Comparison of ENCODE assay signal across 20 cellular contexts in the genomic region with DNA sequence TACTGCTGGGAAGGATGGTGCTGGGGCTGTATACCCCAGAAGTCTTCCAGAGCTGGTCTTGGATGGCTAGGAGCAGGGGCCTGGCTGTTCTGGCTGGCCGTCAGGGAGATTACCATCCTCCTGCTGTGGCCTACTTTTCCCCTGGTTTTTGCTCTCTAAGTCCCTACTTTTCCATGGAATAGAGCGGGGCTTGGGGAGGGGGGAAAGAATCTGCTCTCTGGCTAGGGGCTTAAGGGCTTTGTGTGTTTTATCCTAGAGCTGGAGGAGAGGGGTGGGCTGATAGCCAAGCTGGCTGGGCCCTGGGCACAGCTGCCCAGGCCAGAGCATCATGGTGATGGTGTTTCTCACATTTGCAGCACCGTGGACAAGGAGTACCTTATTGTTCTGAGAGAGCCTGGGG. TPM values are rescaled to one million over a fixed set of nuclear protein-coding genes. Genes with fewer than 3 reads are reported as not detected.
DNase-seq lines count a peak whose midpoint lies in the region; ATAC-seq and TF ChIP-seq lines count a peak whose summit lies in the region.
"Had no signal": no experiment of that assay in that cellular context is flagged by ENCODE, and none has a peak within 500 bp of the region (broad histone marks: within the 10 kb centered on the region; RNA-seq: fewer than 3 reads in every experiment).

No MANE protein-coding gene starts in this region.

- no peak for TF ChIP-seq CTCF in WERI-Rb-1 (IDR thresholded peaks at IDR 0.05; ENCODE audit: low read depth, low read length)

- peak overlapping the region; percentile 12 for H3K27ac Mint-ChIP-seq in activated T-helper 1 cell treated with anti-CD3 and anti-CD28 coated beads, Interleukin-12 subunit alpha, Interleukin-12 subunit beta, Interleukin-2, Interleukin-4 antibody, amounts not matched to agents 30 ng/mL and 10 ng/mL and 1 ng/mL, durations not matched to agents 14 hours and 24 hours and 36 hours
- peak overlapping the region; percentile 37 for H3K27ac Mint-ChIP-seq in stimulated activated effector memory CD8-positive, alpha-beta T cell treated with anti-CD3 and anti-CD28 coated beads, Interleukin-12 subunit alpha, Interleukin-12 subunit beta, amount 100 ng/mL, for 72 hours

- H3K9me3 ChIP-seq in WERI-Rb-1 (ENCODE audit: severe bottlenecking) = no peaks in the 10 kb centered on the region
- no peaks in the 10 kb centered on the region for H3K9me3 ChIP-seq in ectodermal cell (ENCODE audit: control insufficient read depth, low read length)

- WGBS in ectodermal cell, 2 experiments = 66 to 77% methylated on average over 3 of the region's 3 CpGs

- peak overlapping the region; percentile 83 for H3K27ac ChIP-seq in WERI-Rb-1
- H3K27ac ChIP-seq in ectodermal cell (ENCODE audit: insufficient read depth, low read depth, low read length, poor library complexity, severe bottlenecking) = peak overlapping the region; percentile 32
- H3K27ac ChIP-seq: GM23248 had no signal

- H3K36me3 ChIP-seq in WERI-Rb-1 (peaks cover 13% of the 10 kb centered on the region), ectodermal cell (ENCODE audit: control insufficient read depth, insufficient read depth, low read length) (no peaks in the 10 kb centered on the region)

- H3K36me3 Mint-ChIP-seq in activated T-helper 1 cell treated with anti-CD3 and anti-CD28 coated beads, Interleukin-12 subunit alpha, Interleukin-12 subunit beta, Interleukin-2, Interleukin-4 antibody, amounts not matched to agents 30 ng/mL and 10 ng/mL and 1 ng/mL, durations not matched to agents 14 hours and 24 hours and 36 hours (ENCODE audit: low read depth) = peaks cover 13% of the 10 kb centered on the region
- H3K36me3 Mint-ChIP-seq in stimulated activated effector memory CD8-positive, alpha-beta T cell treated with anti-CD3 and anti-CD28 coated beads, Interleukin-12 subunit alpha, Interleukin-12 subunit beta, amount 100 ng/mL, for 72 hours = peaks cover 21% of the 10 kb centered on the region

- H3K4me3 ChIP-seq in WERI-Rb-1 (ENCODE audit: low read depth, low read length) (no peak overlapping the region), ectodermal cell (ENCODE audit: insufficient read depth, low read depth, low read length) (no peak overlapping the region)
- H3K4me3 ChIP-seq: GM23248 had no signal

- no peaks in the 10 kb centered on the region for H3K27me3 ChIP-seq in WERI-Rb-1 (ENCODE audit: insufficient read depth, low read depth, severe bottlenecking)
- H3K27me3 ChIP-seq in ectodermal cell (ENCODE audit: control insufficient read depth, insufficient read depth, low read length, poor library complexity, severe bottlenecking) = no peaks in the 10 kb centered on the region

- H3K9me3 Mint-ChIP-seq in activated T-helper 1 cell treated with anti-CD3 and anti-CD28 coated beads, Interleukin-12 subunit alpha, Interleukin-12 subunit beta, Interleukin-2, Interleukin-4 antibody, amounts not matched to agents 30 ng/mL and 10 ng/mL and 1 ng/mL, durations not matched to agents 14 hours and 24 hours and 36 hours = no peaks in the 10 kb centered on the region
- H3K9me3 Mint-ChIP-seq in stimulated activated effector memory CD8-positive, alpha-beta T cell treated with anti-CD3 and anti-CD28 coated beads, Interleukin-12 subunit alpha, Interleukin-12 subunit beta, amount 100 ng/mL, for 72 hours = no peaks in the 10 kb centered on the region
- H3K9me3 Mint-ChIP-seq: CD4-positive, alpha-beta memory T cell had no signal

- H3K27me3 Mint-ChIP-seq in activated T-helper 1 cell treated with anti-CD3 and anti-CD28 coated beads, Interleukin-12 subunit alpha, Interleukin-12 subunit beta, Interleukin-2, Interleukin-4 antibody, amounts not matched to agents 30 ng/mL and 10 ng/mL and 1 ng/mL, durations not matched to agents 14 hours and 24 hours and 36 hours (ENCODE audit: insufficient read depth) = no peaks in the 10 kb centered on the region
- H3K27me3 Mint-ChIP-seq: CD4-positive, alpha-beta memory T cell had no signal

- intact Hi-C loops in activated T-helper 1 cell treated with anti-CD3 and anti-CD28 coated beads, Interleukin-12 subunit alpha, Interleukin-12 subunit beta, Interleukin-2, Interleukin-4 antibody, amounts not matched to agents 30 ng/mL and 10 ng/mL and 1 ng/mL, durations not matched to agents 14 hours and 24 hours and 36 hours (cut with micrococcal nuclease) = no loop called here

- H3K4me1 Mint-ChIP-seq in activated T-helper 1 cell treated with anti-CD3 and anti-CD28 coated beads, Interleukin-12 subunit alpha, Interleukin-12 subunit beta, Interleukin-2, Interleukin-4 antibody, amounts not matched to agents 30 ng/mL and 10 ng/mL and 1 ng/mL, durations not matched to agents 14 hours and 24 hours and 36 hours (ENCODE audit: low read depth) = peaks cover 8% of the 10 kb centered on the region
- peaks cover 5% of the 10 kb centered on the region for H3K4me1 Mint-ChIP-seq in stimulated activated effector memory CD8-positive, alpha-beta T cell treated with anti-CD3 and anti-CD28 coated beads, Interleukin-12 subunit alpha, Interleukin-12 subunit beta, amount 100 ng/mL, for 72 hours

- H3K4me3 Mint-ChIP-seq in activated T-helper 1 cell treated with anti-CD3 and anti-CD28 coated beads, Interleukin-12 subunit alpha, Interleukin-12 subunit beta, Interleukin-2, Interleukin-4 antibody, amounts not matched to agents 30 ng/mL and 10 ng/mL and 1 ng/mL, durations not matched to agents 14 hours and 24 hours and 36 hours = no peak overlapping the region
- H3K4me3 Mint-ChIP-seq in stimulated activated effector memory CD8-positive, alpha-beta T cell treated with anti-CD3 and anti-CD28 coated beads, Interleukin-12 subunit alpha, Interleukin-12 subunit beta, amount 100 ng/mL, for 72 hours = no peak overlapping the region
- H3K4me3 Mint-ChIP-seq: CD4-positive, alpha-beta memory T cell had no signal

- DNase-seq in WERI-Rb-1 (peak; percentile 77), putamen (ENCODE audit: low spot score) (no peak)
- DNase-seq in activated T-helper 1 cell treated with anti-CD3 and anti-CD28 coated beads, Interleukin-12 subunit alpha, Interleukin-12 subunit beta, Interleukin-2, Interleukin-4 antibody, amounts not matched to agents 30 ng/mL and 10 ng/mL and 1 ng/mL, durations not matched to agents 14 hours and 24 hours and 36 hours (ENCODE audit: low spot score) = no peak
- no peak for DNase-seq in stimulated activated effector memory CD8-positive, alpha-beta T cell treated with anti-CD3 and anti-CD28 coated beads, Interleukin-12 subunit alpha, Interleukin-12 subunit beta, amount 100 ng/mL, for 72 hours (ENCODE audit: low spot score in 2 of 2)
- DNase-seq: C1 segment of cervical spinal cord; Calu3; CD4-positive, alpha-beta memory T cell; COR-L47; DMS53; DMS79 treated with DMSO at 0.1 percent for 48 hours; GF-D8; GM23248; H7; HCEC 1CT had no signal

- no peaks in the 10 kb centered on the region for H3K4me1 ChIP-seq in ectodermal cell (ENCODE audit: control insufficient read depth, insufficient read depth, low read length)

- no peak for ATAC-seq in stimulated activated effector memory CD8-positive, alpha-beta T cell treated with anti-CD3 and anti-CD28 coated beads, Interleukin-12 subunit alpha, Interleukin-12 subunit beta, amount 100 ng/mL, for 72 hours
- ATAC-seq in HG03139 (IDR thresholded peaks at IDR 0.05; ENCODE audit: unreplicated experiment) (no peak), GM21367 (IDR thresholded peaks at IDR 0.05; ENCODE audit: unreplicated experiment) (no peak)

RNA-seq across cellular contexts. Expression of a gene that starts 3.6 kb away (rescaled TPM):
- 0.65 and 0.76 TPM in 2 replicates for total RNA-seq in activated T-helper 1 cell treated with anti-CD3 and anti-CD28 coated beads, Interleukin-12 subunit alpha, Interleukin-12 subunit beta, Interleukin-2, Interleukin-4 antibody, amounts not matched to agents 30 ng/mL and 10 ng/mL and 1 ng/mL, durations not matched to agents 14 hours and 24 hours and 36 hours
- polyA plus RNA-seq in ectodermal cell (2013, experiment 1 of 4) = 1.1 TPM
- 0.96 TPM for polyA plus RNA-seq in ectodermal cell (2013, experiment 2 of 4)
- polyA plus RNA-seq in ectodermal cell (2013, experiment 3 of 4) = not detected
- 1.6 TPM for polyA plus RNA-seq in ectodermal cell (2013, experiment 4 of 4)
- total RNA-seq: A172, Calu3, Daoy, G401, GM23248 had no signal
- polyA plus RNA-seq: GM23248 had no signal

RNA-seq across cellular contexts. Expression of a gene that starts 4.7 kb away (rescaled TPM):
- 17.8 TPM in 2 replicates for total RNA-seq in activated T-helper 1 cell treated with anti-CD3 and anti-CD28 coated beads, Interleukin-12 subunit alpha, Interleukin-12 subunit beta, Interleukin-2, Interleukin-4 antibody, amounts not matched to agents 30 ng/mL and 10 ng/mL and 1 ng/mL, durations not matched to agents 14 hours and 24 hours and 36 hours
- polyA plus RNA-seq in ectodermal cell (2013, experiment 1 of 4) = 32.4 TPM
- polyA plus RNA-seq in ectodermal cell (2013, experiment 2 of 4) = 42.8 TPM
- polyA plus RNA-seq in ectodermal cell (2013, experiment 3 of 4) = 33.4 TPM
- 29.1 TPM for polyA plus RNA-seq in ectodermal cell (2013, experiment 4 of 4)

RNA-seq across cellular contexts. Expression of a gene that starts 15.5 kb away (rescaled TPM):
- total RNA-seq in activated T-helper 1 cell treated with anti-CD3 and anti-CD28 coated beads, Interleukin-12 subunit alpha, Interleukin-12 subunit beta, Interleukin-2, Interleukin-4 antibody, amounts not matched to agents 30 ng/mL and 10 ng/mL and 1 ng/mL, durations not matched to agents 14 hours and 24 hours and 36 hours = 115 and 128 TPM in 2 replicates
- 78.2 TPM for polyA plus RNA-seq in ectodermal cell (2013, experiment 1 of 4)
- polyA plus RNA-seq in ectodermal cell (2013, experiment 2 of 4) = 84.9 TPM
- polyA plus RNA-seq in ectodermal cell (2013, experiment 3 of 4) = 73.2 TPM
- polyA plus RNA-seq in ectodermal cell (2013, experiment 4 of 4) = 75.9 TPM

RNA-seq across cellular contexts. Expression of a gene that starts 40.8 kb away (rescaled TPM):
- 41.6 and 45.0 TPM in 2 replicates for total RNA-seq in activated T-helper 1 cell treated with anti-CD3 and anti-CD28 coated beads, Interleukin-12 subunit alpha, Interleukin-12 subunit beta, Interleukin-2, Interleukin-4 antibody, amounts not matched to agents 30 ng/mL and 10 ng/mL and 1 ng/mL, durations not matched to agents 14 hours and 24 hours and 36 hours
- 54.9 TPM for polyA plus RNA-seq in ectodermal cell (2013, experiment 1 of 4)
- 50.2 TPM for polyA plus RNA-seq in ectodermal cell (2013, experiment 2 of 4)
- polyA plus RNA-seq in ectodermal cell (2013, experiment 3 of 4) = 51.6 TPM
- 51.9 TPM for polyA plus RNA-seq in ectodermal cell (2013, experiment 4 of 4)

RNA-seq across cellular contexts. Expression of a gene that starts 41.6 kb away (rescaled TPM):
- total RNA-seq in activated T-helper 1 cell treated with anti-CD3 and anti-CD28 coated beads, Interleukin-12 subunit alpha, Interleukin-12 subunit beta, Interleukin-2, Interleukin-4 antibody, amounts not matched to agents 30 ng/mL and 10 ng/mL and 1 ng/mL, durations not matched to agents 14 hours and 24 hours and 36 hours = 183 and 186 TPM in 2 replicates
- 261 TPM for polyA plus RNA-seq in ectodermal cell (2013, experiment 1 of 4)
- 222 TPM for polyA plus RNA-seq in ectodermal cell (2013, experiment 2 of 4)
- 201 TPM for polyA plus RNA-seq in ectodermal cell (2013, experiment 3 of 4)
- 219 TPM for polyA plus RNA-seq in ectodermal cell (2013, experiment 4 of 4)
